In the genomic region with DNA sequence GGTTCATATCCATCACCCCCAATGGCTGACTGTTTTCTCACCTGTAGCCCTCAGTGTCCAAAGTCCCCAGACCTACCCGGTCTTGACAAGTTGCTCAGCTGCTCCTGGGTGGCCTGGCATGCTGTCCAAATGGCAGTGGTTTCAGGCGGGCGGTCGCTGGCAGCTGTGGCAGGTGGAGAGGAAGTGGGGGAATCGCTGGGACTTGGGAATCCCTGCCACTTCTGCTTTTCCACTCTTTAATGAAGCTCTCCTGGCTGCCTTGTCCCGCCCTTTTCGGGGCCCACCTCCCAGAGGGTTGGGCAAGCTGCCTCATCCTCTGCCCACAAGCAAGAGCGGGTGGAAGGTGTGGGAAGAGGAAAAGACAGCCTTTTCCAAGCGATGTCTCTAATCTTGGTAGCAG, we compare ENCODE assay signal across 2 cellular contexts.
A peak's percentile ranks its signal among the peaks of the same experiment; 100 is the strongest.
TF ChIP-seq lines count a peak whose summit lies in the region.

A gene with protein sequence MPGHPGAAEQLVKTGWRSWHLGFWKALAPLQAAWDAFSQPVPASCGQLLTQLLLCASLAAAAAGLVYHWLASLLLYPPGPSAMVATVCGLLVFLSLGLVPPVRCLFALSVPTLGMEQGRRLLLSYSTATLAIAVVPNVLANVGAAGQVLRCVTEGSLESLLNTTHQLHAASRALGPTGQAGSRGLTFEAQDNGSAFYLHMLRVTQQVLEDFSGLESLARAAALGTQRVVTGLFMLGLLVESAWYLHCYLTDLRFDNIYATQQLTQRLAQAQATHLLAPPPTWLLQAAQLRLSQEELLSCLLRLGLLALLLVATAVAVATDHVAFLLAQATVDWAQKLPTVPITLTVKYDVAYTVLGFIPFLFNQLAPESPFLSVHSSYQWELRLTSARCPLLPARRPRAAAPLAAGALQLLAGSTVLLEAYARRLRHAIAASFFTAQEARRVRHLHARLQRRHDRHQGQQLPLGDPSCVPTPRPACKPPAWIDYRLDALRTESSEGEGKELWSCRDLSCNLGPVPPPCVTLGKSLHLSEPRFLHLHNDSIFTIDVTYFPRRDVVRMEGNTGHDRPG (minus strand): TSS at position 214 of the 400 bp plus-strand sequence. CDS start 94 bp downstream, at position 120.

TF ChIP-seq in GM23338, 12 proteins besides CTCF, POLR2A, EP300 and RAD21 (continues in another document):
- no peak for TF ChIP-seq POLR2AphosphoS5 (IDR thresholded peaks at IDR 0.05; ENCODE audit: low read depth)
- TF ChIP-seq, protein P1, sequence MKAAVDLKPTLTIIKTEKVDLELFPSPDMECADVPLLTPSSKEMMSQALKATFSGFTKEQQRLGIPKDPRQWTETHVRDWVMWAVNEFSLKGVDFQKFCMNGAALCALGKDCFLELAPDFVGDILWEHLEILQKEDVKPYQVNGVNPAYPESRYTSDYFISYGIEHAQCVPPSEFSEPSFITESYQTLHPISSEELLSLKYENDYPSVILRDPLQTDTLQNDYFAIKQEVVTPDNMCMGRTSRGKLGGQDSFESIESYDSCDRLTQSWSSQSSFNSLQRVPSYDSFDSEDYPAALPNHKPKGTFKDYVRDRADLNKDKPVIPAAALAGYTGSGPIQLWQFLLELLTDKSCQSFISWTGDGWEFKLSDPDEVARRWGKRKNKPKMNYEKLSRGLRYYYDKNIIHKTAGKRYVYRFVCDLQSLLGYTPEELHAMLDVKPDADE (IDR thresholded peaks at IDR 0.05): no peak
- no peak for TF ChIP-seq STAT1 (IDR thresholded peaks at IDR 0.05; ENCODE audit: unreplicated experiment)
- TF ChIP-seq, protein P2, sequence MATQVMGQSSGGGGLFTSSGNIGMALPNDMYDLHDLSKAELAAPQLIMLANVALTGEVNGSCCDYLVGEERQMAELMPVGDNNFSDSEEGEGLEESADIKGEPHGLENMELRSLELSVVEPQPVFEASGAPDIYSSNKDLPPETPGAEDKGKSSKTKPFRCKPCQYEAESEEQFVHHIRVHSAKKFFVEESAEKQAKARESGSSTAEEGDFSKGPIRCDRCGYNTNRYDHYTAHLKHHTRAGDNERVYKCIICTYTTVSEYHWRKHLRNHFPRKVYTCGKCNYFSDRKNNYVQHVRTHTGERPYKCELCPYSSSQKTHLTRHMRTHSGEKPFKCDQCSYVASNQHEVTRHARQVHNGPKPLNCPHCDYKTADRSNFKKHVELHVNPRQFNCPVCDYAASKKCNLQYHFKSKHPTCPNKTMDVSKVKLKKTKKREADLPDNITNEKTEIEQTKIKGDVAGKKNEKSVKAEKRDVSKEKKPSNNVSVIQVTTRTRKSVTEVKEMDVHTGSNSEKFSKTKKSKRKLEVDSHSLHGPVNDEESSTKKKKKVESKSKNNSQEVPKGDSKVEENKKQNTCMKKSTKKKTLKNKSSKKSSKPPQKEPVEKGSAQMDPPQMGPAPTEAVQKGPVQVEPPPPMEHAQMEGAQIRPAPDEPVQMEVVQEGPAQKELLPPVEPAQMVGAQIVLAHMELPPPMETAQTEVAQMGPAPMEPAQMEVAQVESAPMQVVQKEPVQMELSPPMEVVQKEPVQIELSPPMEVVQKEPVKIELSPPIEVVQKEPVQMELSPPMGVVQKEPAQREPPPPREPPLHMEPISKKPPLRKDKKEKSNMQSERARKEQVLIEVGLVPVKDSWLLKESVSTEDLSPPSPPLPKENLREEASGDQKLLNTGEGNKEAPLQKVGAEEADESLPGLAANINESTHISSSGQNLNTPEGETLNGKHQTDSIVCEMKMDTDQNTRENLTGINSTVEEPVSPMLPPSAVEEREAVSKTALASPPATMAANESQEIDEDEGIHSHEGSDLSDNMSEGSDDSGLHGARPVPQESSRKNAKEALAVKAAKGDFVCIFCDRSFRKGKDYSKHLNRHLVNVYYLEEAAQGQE (IDR thresholded peaks at IDR 0.05; ENCODE audit: unreplicated experiment): no peak
- TF ChIP-seq, protein P3, sequence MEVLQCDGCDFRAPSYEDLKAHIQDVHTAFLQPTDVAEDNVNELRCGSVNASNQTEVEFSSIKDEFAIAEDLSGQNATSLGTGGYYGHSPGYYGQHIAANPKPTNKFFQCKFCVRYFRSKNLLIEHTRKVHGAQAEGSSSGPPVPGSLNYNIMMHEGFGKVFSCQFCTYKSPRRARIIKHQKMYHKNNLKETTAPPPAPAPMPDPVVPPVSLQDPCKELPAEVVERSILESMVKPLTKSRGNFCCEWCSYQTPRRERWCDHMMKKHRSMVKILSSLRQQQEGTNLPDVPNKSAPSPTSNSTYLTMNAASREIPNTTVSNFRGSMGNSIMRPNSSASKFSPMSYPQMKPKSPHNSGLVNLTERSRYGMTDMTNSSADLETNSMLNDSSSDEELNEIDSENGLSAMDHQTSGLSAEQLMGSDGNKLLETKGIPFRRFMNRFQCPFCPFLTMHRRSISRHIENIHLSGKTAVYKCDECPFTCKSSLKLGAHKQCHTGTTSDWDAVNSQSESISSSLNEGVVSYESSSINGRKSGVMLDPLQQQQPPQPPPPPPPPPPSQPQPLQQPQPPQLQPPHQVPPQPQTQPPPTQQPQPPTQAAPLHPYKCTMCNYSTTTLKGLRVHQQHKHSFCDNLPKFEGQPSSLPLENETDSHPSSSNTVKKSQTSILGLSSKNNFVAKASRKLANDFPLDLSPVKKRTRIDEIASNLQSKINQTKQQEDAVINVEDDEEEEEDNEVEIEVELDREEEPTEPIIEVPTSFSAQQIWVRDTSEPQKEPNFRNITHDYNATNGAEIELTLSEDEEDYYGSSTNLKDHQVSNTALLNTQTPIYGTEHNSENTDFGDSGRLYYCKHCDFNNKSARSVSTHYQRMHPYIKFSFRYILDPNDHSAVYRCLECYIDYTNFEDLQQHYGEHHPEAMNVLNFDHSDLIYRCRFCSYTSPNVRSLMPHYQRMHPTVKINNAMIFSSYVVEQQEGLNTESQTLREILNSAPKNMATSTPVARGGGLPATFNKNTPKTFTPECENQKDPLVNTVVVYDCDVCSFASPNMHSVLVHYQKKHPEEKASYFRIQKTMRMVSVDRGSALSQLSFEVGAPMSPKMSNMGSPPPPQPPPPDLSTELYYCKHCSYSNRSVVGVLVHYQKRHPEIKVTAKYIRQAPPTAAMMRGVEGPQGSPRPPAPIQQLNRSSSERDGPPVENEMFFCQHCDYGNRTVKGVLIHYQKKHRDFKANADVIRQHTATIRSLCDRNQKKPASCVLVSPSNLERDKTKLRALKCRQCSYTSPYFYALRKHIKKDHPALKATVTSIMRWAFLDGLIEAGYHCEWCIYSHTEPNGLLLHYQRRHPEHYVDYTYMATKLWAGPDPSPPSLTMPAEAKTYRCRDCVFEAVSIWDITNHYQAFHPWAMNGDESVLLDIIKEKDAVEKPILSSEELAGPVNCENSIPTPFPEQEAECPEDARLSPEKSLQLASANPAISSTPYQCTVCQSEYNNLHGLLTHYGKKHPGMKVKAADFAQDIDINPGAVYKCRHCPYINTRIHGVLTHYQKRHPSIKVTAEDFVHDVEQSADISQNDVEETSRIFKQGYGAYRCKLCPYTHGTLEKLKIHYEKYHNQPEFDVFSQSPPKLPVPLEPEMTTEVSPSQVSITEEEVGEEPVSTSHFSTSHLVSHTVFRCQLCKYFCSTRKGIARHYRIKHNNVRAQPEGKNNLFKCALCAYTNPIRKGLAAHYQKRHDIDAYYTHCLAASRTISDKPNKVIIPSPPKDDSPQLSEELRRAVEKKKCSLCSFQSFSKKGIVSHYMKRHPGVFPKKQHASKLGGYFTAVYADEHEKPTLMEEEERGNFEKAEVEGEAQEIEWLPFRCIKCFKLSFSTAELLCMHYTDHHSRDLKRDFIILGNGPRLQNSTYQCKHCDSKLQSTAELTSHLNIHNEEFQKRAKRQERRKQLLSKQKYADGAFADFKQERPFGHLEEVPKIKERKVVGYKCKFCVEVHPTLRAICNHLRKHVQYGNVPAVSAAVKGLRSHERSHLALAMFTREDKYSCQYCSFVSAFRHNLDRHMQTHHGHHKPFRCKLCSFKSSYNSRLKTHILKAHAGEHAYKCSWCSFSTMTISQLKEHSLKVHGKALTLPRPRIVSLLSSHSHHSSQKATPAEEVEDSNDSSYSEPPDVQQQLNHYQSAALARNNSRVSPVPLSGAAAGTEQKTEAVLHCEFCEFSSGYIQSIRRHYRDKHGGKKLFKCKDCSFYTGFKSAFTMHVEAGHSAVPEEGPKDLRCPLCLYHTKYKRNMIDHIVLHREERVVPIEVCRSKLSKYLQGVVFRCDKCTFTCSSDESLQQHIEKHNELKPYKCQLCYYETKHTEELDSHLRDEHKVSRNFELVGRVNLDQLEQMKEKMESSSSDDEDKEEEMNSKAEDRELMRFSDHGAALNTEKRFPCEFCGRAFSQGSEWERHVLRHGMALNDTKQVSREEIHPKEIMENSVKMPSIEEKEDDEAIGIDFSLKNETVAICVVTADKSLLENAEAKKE (CRISPR knock-in tag; IDR thresholded peaks at IDR 0.05): no peak
- no peak for TF ChIP-seq EZH2 (IDR thresholded peaks at IDR 0.05; ENCODE audit: low read depth, unreplicated experiment)

TF ChIP-seq in H1, 55 proteins besides CTCF, POLR2A, EP300 and RAD21:
- TF ChIP-seq SP4 (IDR thresholded peaks at IDR 0.05; ENCODE audit: low read length) (no peak), RFX5 (IDR thresholded peaks at IDR 0.05; ENCODE audit: borderline replicate concordance, low read depth, low read length) (no peak), JUND (IDR thresholded peaks at IDR 0.05; ENCODE audit: low read length) (no peak), SIX5 (IDR thresholded peaks at IDR 0.05; ENCODE audit: low read depth, low read length) (no peak)
- TF ChIP-seq, protein P4, sequence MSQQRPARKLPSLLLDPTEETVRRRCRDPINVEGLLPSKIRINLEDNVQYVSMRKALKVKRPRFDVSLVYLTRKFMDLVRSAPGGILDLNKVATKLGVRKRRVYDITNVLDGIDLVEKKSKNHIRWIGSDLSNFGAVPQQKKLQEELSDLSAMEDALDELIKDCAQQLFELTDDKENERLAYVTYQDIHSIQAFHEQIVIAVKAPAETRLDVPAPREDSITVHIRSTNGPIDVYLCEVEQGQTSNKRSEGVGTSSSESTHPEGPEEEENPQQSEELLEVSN (IDR thresholded peaks at IDR 0.05): peak; percentile 48
